Comparison of ENCODE assay signal across 17 cellular contexts in the genomic region with DNA sequence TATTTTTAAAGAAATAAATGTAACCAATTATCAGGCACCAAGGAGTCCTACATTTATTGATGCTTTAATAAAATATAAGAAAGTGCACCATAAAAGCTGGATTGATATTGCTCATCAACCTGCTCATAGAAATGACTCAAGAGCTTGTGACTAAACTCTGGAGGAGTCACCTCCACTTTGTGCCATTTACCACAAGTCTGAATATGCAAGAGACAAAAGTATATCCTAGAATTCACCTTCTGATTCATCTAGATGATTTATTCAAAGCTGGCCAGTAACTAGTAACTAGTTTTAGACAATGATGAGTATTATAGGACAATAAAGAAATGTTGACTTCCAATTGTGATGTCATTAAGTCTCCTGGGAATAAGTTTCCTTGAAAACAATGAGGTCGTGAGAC.
"Had no signal": no experiment of that assay in that cellular context is flagged by ENCODE, and none has a peak within 500 bp of the region (broad histone marks: within the 10 kb centered on the region; RNA-seq: fewer than 3 reads in every experiment).

No MANE protein-coding gene starts in this region.

- H3K9ac ChIP-seq: neural progenitor cell had no signal

- ATAC-seq: gastrocnemius medialis; heart left ventricle; left lobe of liver; stimulated activated effector memory CD8-positive, alpha-beta T cell treated with anti-CD3 and anti-CD28 coated beads, Interleukin-12 subunit alpha, Interleukin-12 subunit beta, amount 100 ng/mL, for 72 hours had no signal

- H3K4me1 ChIP-seq: gastrocnemius medialis had no signal

- H3K27me3 ChIP-seq: gastrocnemius medialis, heart left ventricle, neural progenitor cell, ovary, thyroid gland had no signal

- H3K4me3 ChIP-seq: gastrocnemius medialis, heart left ventricle, neural progenitor cell, ovary, thyroid gland had no signal

- H3K36me3 ChIP-seq: gastrocnemius medialis, heart left ventricle, neural progenitor cell, ovary, thyroid gland had no signal

- H3K9me3 ChIP-seq: ovary, thyroid gland had no signal

- DNase-seq: activated CD4-positive, alpha-beta T cell treated with anti-CD3 and anti-CD28 coated beads, Interleukin-2, amount 50 U/mL, for 48 hours; activated CD4-positive, CD25-positive, alpha-beta regulatory T cell treated with anti-CD3 and anti-CD28 coated beads, Interleukin-2, amount 50 U/mL, for 72 hours; activated effector memory CD4-positive, alpha-beta T cell treated with anti-CD3 and anti-CD28 coated beads, Interleukin-2, amount 50 U/mL, for 16 hours; activated T-cell treated with anti-CD3 and anti-CD28 coated beads, Interleukin-2, amount 50 U/mL, for 24 hours; amniotic stem cell; effector CD8-positive, alpha-beta T cell; gastrocnemius medialis; heart left ventricle; immature natural killer cell; naive B cell; ovary; T-helper 1 cell; T1000; thyroid gland had no signal

- H2AFZ ChIP-seq: neural progenitor cell had no signal

- H3K27ac ChIP-seq: gastrocnemius medialis, heart left ventricle, neural progenitor cell, ovary, thyroid gland had no signal

- H3K4me2 ChIP-seq: neural progenitor cell had no signal
